ENCODE assay signal across 1 cellular context in genomic region chrX:72132456-72132855, GRCh38.
TF ChIP-seq lines count a peak whose summit lies in the region.

No MANE protein-coding gene starts in this region.

TF ChIP-seq in A549, 52 proteins besides CTCF, POLR2A, EP300 and RAD21 (continued from another document):
- no peak for TF ChIP-seq RNF2 (IDR thresholded peaks at IDR 0.05; ENCODE audit: borderline replicate concordance, low read depth)
TF ChIP-seq in A549: peak in this region for 0.
